In genomic region chr7:155985518-155986427, GRCh38 we compare ENCODE assay signal across 16 cellular contexts.
"Had no signal": no experiment of that assay in that cellular context is flagged by ENCODE, and none has a peak within 500 bp of the region (broad histone marks: within the 10 kb centered on the region; RNA-seq: fewer than 3 reads in every experiment).

No MANE protein-coding gene starts in this region.

- H3K79me2 ChIP-seq: parathyroid adenoma had no signal

- H3K9me3 ChIP-seq: ascending aorta, gastrocnemius medialis had no signal

- H3K27me3 ChIP-seq: ascending aorta, gastrocnemius medialis, tibial nerve had no signal

- H3K4me3 ChIP-seq: ascending aorta, breast epithelium, gastrocnemius medialis, heart left ventricle, skin epidermis, tibial nerve had no signal

- H3K27ac Mint-ChIP-seq: activated naive CD4-positive, alpha-beta T cell treated with anti-CD3 and anti-CD28 coated beads for 36 hours; activated naive CD8-positive, alpha-beta T cell treated with anti-CD3 and anti-CD28 coated beads, Interleukin-2, amount 50 U/mL, for 24 hours; activated T-cell treated with anti-CD3 and anti-CD28 coated beads, Interleukin-2, amount 50 U/mL, for 72 hours; immature natural killer cell; T-helper 2 cell treated with Interferon-gamma antibody and Interleukin-4, amounts not matched to agents 5 μg/mL and 100 μg/mL, for 36 hours had no signal

- DNase-seq: activated naive CD4-positive, alpha-beta T cell treated with anti-CD3 and anti-CD28 coated beads for 36 hours; activated naive CD8-positive, alpha-beta T cell treated with anti-CD3 and anti-CD28 coated beads, Interleukin-2, amount 50 U/mL, for 24 hours; activated T-cell treated with anti-CD3 and anti-CD28 coated beads, Interleukin-2, amount 50 U/mL, for 72 hours; gastrocnemius medialis; heart left ventricle; immature natural killer cell; left cardiac atrium; stimulated activated CD4-positive, alpha-beta T cell treated with anti-CD3 and anti-CD28 coated beads, Interleukin-4, amount 100 ng/mL, for 24 hours; stimulated activated naive CD4-positive, alpha-beta T cell had no signal

- H2AFZ ChIP-seq: parathyroid adenoma had no signal

- H3K36me3 Mint-ChIP-seq: immature natural killer cell had no signal

- H3K4me1 Mint-ChIP-seq: immature natural killer cell had no signal

- H3K4me3 Mint-ChIP-seq: activated naive CD4-positive, alpha-beta T cell treated with anti-CD3 and anti-CD28 coated beads for 36 hours; activated naive CD8-positive, alpha-beta T cell treated with anti-CD3 and anti-CD28 coated beads, Interleukin-2, amount 50 U/mL, for 24 hours; activated T-cell treated with anti-CD3 and anti-CD28 coated beads, Interleukin-2, amount 50 U/mL, for 72 hours; immature natural killer cell; naive thymus-derived CD4-positive, alpha-beta T cell; T-helper 2 cell treated with Interferon-gamma antibody and Interleukin-4, amounts not matched to agents 5 μg/mL and 100 μg/mL, for 36 hours had no signal

- ATAC-seq: activated naive CD8-positive, alpha-beta T cell treated with anti-CD3 and anti-CD28 coated beads, Interleukin-2, amount 50 U/mL, for 24 hours; activated T-cell treated with anti-CD3 and anti-CD28 coated beads, Interleukin-2, amount 50 U/mL, for 72 hours; gastrocnemius medialis; heart left ventricle; left cardiac atrium; naive thymus-derived CD4-positive, alpha-beta T cell had no signal

- H3K36me3 ChIP-seq: ascending aorta, breast epithelium, gastrocnemius medialis, heart left ventricle, tibial nerve had no signal

- H3K9ac ChIP-seq: parathyroid adenoma had no signal

- H3K4me1 ChIP-seq: ascending aorta, breast epithelium, gastrocnemius medialis, heart left ventricle, parathyroid adenoma, tibial nerve had no signal

- H3K27ac ChIP-seq: ascending aorta, breast epithelium, gastrocnemius medialis, heart left ventricle, parathyroid adenoma, skin epidermis, tibial nerve had no signal
